ENCODE assay signal across 14 cellular contexts in genomic region chr12:124233846-124234620, GRCh38.
DNase-seq lines count a peak whose midpoint lies in the region; ATAC-seq and TF ChIP-seq lines count a peak whose summit lies in the region.
"Had no signal": no experiment of that assay in that cellular context is flagged by ENCODE, and none has a peak within 500 bp of the region (broad histone marks: within the 10 kb centered on the region; RNA-seq: fewer than 3 reads in every experiment).

No MANE protein-coding gene starts in this region.

- H3K36me3 ChIP-seq in right atrium auricular region (no peaks in the 10 kb centered on the region), adrenal gland (replicated peaks in 1 of 2) (no peaks in the 10 kb centered on the region), ascending aorta (no peaks in the 10 kb centered on the region)
- H3K36me3 ChIP-seq: neutrophil had no signal

- H3K9me3 Mint-ChIP-seq in type B pancreatic cell = peaks cover 29% of the 10 kb centered on the region

- ATAC-seq in left cardiac atrium (peak; percentile 84 to 89), GM19452 (IDR thresholded peaks at IDR 0.05; ENCODE audit: unreplicated experiment) (no peak)

- no peak overlapping the region for H3K4me3 ChIP-seq in right atrium auricular region
- peak overlapping the region; percentile 17 for H3K4me3 ChIP-seq in fibroblast of villous mesenchyme (ENCODE audit: low read depth, low read length)
- no peak overlapping the region for H3K4me3 ChIP-seq in adrenal gland
- H3K4me3 ChIP-seq in ascending aorta = no peak overlapping the region

- DNase-seq in left cardiac atrium (peak; percentile 34), right atrium auricular region (ENCODE audit: low spot score) (no peak), SKM-1 (lab: John Stamatoyannopoulos, UW; ENCODE audit: unreplicated experiment) (peak; percentile 2), fibroblast of villous mesenchyme (ENCODE audit: low read depth) (peak; percentile 45), type B pancreatic cell (ENCODE audit: extremely low spot score, unreplicated experiment) (no peak), adrenal gland (no peak), ascending aorta (ENCODE audit: low spot score in 2 of 2) (no peak)
- DNase-seq: activated CD4-positive, alpha-beta T cell treated with anti-CD3 and anti-CD28 coated beads for 48 hours; DMS 273 treated with DMSO at 0.1 percent for 48 hours; NCI-H1092; NCI-H774 had no signal

- peaks cover 10% of the 10 kb centered on the region for H3K4me1 Mint-ChIP-seq in type B pancreatic cell (ENCODE audit: unreplicated experiment)
- H3K4me1 Mint-ChIP-seq: central memory CD8-positive, alpha-beta T cell had no signal

- intact Hi-C loops in left cardiac atrium (cut with DNase I) = no loop called here
- intact Hi-C loops in adrenal gland (cut with DNase I) = no loop called here
- intact Hi-C loops in ascending aorta (cut with DNase I) = no loop called here

- H3K9me3 ChIP-seq in right atrium auricular region (peaks cover 0 to 20% of the 10 kb centered on the region in 2 donors), adrenal gland (replicated peaks in 1 of 3) (no peaks in the 10 kb centered on the region), ascending aorta (no peaks in the 10 kb centered on the region)
- H3K9me3 ChIP-seq: neutrophil had no signal

- no peaks in the 10 kb centered on the region for H3K27me3 Mint-ChIP-seq in type B pancreatic cell

- TF ChIP-seq CTCF in right atrium auricular region (IDR thresholded peaks at IDR 0.05) = no peak
- no peak for TF ChIP-seq CTCF in fibroblast of villous mesenchyme (IDR thresholded peaks at IDR 0.05; ENCODE audit: insufficient read depth, low read depth, low read length)
- TF ChIP-seq CTCF in type B pancreatic cell (conservative IDR thresholded peaks at IDR 0.05) = no peak
- no peak for TF ChIP-seq CTCF in adrenal gland (IDR thresholded peaks at IDR 0.05)
- no peak for TF ChIP-seq CTCF in ascending aorta (IDR thresholded peaks at IDR 0.05)

- peak overlapping the region; percentile 60 for H3K27ac Mint-ChIP-seq in type B pancreatic cell

- H3K27me3 ChIP-seq in right atrium auricular region (no peaks in the 10 kb centered on the region), adrenal gland (no peaks in the 10 kb centered on the region), ascending aorta (no peaks in the 10 kb centered on the region)
- H3K27me3 ChIP-seq: neutrophil had no signal

- no peak for TF ChIP-seq POLR2A in adrenal gland (IDR thresholded peaks at IDR 0.05)

- no peak overlapping the region for H3K4me3 Mint-ChIP-seq in type B pancreatic cell
- H3K4me3 Mint-ChIP-seq: central memory CD8-positive, alpha-beta T cell had no signal

- no peak overlapping the region for H3K27ac ChIP-seq in right atrium auricular region
- peak overlapping the region in 1 of 5 donors; percentile 55 for H3K27ac ChIP-seq in adrenal gland
- no peak overlapping the region for H3K27ac ChIP-seq in ascending aorta
- H3K27ac ChIP-seq: neutrophil had no signal

- WGBS in adrenal gland, 4 donors = 84 to 87% (median 87%) methylated on average over 8 of the region's 8 CpGs

- no peaks in the 10 kb centered on the region for H3K4me1 ChIP-seq in right atrium auricular region
- no peaks in the 10 kb centered on the region for H3K4me1 ChIP-seq in adrenal gland (replicated peaks in 1 of 2)
- H3K4me1 ChIP-seq in ascending aorta = no peaks in the 10 kb centered on the region

- peaks cover 11% of the 10 kb centered on the region for H3K36me3 Mint-ChIP-seq in type B pancreatic cell

Comparison
In these comparisons a context has a peak if more than half of its experiments do, and no peak if none do; other contexts are left out.
1. DNase-seq: peak in left cardiac atrium (single experiment), SKM-1 (single experiment) and fibroblast of villous mesenchyme (single experiment); none in right atrium auricular region (single experiment), type B pancreatic cell (single experiment), adrenal gland (0 of 7) and ascending aorta (0 of 2).